ENCODE assay signal across 18 cellular contexts in the genomic region with DNA sequence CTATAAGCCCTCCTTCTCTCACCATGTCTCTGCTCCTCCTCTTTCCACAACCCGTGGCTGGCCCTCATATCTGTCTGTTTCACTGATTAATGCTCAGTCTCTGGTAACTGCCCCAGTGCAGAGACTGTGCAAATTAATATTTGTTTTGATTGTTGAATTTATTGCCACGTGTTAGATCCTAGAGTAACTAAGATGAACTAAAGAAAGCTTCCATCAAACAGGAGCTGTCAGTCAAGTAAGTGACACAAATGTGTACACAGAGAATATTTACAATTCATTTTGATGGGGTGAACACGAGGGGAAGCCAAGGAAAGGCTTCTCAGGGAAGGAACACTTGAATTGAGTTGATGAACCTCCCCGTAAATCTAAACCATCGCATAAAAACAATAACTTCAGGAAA.
"Had no signal": no experiment of that assay in that cellular context is flagged by ENCODE, and none has a peak within 500 bp of the region (broad histone marks: within the 10 kb centered on the region; RNA-seq: fewer than 3 reads in every experiment).

No MANE protein-coding gene starts in this region.

- H3K36me3 ChIP-seq: esophagus muscularis mucosa, gastroesophageal sphincter, heart left ventricle, left lung had no signal

- H3K9me3 ChIP-seq: esophagus muscularis mucosa, heart left ventricle, left lung had no signal

- H3K4me3 ChIP-seq: coronary artery, dorsolateral prefrontal cortex, esophagus muscularis mucosa, gastroesophageal sphincter, heart left ventricle, left lung, lung had no signal

- DNase-seq: dermis blood vessel endothelial cell; dorsolateral prefrontal cortex; effector CD4-positive, alpha-beta T cell; effector memory CD4-positive, alpha-beta T cell; foreskin keratinocyte; heart left ventricle; hippocampal formation; left cardiac atrium; left lung; left ventricle myocardium superior; mammary epithelial cell; midbrain; naive thymus-derived CD4-positive, alpha-beta T cell; natural killer cell had no signal

- H3K27ac ChIP-seq: coronary artery, dorsolateral prefrontal cortex, esophagus muscularis mucosa, foreskin keratinocyte, gastroesophageal sphincter, heart left ventricle, left lung had no signal

- H3K4me1 ChIP-seq: esophagus muscularis mucosa, foreskin keratinocyte, gastroesophageal sphincter, left lung had no signal

- H3K27me3 ChIP-seq: heart left ventricle, left lung had no signal
